ENCODE assay signal across 1 cellular context in genomic region chr6:26187292-26187691, GRCh38.
TF ChIP-seq lines count a peak whose summit lies in the region.

No MANE protein-coding gene starts in this region.

TF ChIP-seq in neural cell, 6 proteins besides CTCF, POLR2A, EP300 and RAD21 (continued from another document):
- TF ChIP-seq REST (IDR thresholded peaks at IDR 0.05; ENCODE audit: borderline replicate concordance) (no peak), SMC3 (conservative IDR thresholded peaks at IDR 0.05; ENCODE audit: poor library complexity) (no peak), POLR2AphosphoS5 (IDR thresholded peaks at IDR 0.05) (no peak), MXI1 (conservative IDR thresholded peaks at IDR 0.05; ENCODE audit: poor library complexity, severe bottlenecking) (no peak), EZH2 (IDR thresholded peaks at IDR 0.05; ENCODE audit: borderline replicate concordance, insufficient read depth, low read length, poor library complexity, severe bottlenecking) (no peak)
